In the genomic region with DNA sequence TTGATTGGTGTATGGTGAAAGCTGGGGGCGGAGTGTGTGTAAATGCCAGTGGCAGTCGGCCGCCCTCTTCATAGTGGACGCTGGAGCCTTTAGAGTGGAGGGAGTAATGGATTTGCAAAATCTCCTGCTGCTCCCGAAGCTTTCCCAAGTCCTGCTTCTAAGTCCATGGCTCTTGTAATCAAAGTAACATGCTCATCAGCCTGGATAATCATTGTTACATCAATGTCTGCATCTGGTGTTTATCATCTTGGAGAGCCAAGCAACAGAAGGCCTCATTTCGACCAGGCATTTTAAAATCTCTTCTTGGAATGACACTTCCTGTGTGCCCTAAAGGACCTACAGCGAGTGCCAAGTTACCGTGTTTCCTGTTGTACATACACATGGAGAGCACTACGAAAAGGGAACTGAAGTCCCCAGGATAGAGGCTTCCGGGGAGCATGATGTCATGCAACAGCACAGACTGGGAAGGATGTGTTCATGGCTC, we compare ENCODE assay signal across 18 cellular contexts. TPM values are rescaled to one million over a fixed set of nuclear protein-coding genes. Genes with fewer than 3 reads are reported as not detected.
DNase-seq lines count a peak whose midpoint lies in the region; ATAC-seq and TF ChIP-seq lines count a peak whose summit lies in the region.
"Had no signal": no experiment of that assay in that cellular context is flagged by ENCODE, and none has a peak within 500 bp of the region (broad histone marks: within the 10 kb centered on the region; RNA-seq: fewer than 3 reads in every experiment).

No MANE protein-coding gene starts in this region.

- no peak for DNase-seq in HCT116 (ENCODE audit: low read depth, low spot score)
- peak; percentile 34 to 43 for DNase-seq in SJCRH30
- peak; percentile 38 for DNase-seq in fibroblast of pulmonary artery (ENCODE audit: low read depth)
- no peak for DNase-seq in neural progenitor cell (ENCODE audit: low spot score)
- DNase-seq: activated CD4-positive, alpha-beta T cell treated with anti-CD3 and anti-CD28 coated beads for 1 hour; DMS53; NCI-H2029; NCI-H69; psoas muscle; T-helper 2 cell had no signal

- no peaks in the 10 kb centered on the region for H3K36me3 ChIP-seq in HCT116 (ENCODE audit: control insufficient read depth in 1 of 2, insufficient read depth in 2 of 2, low read length in 2 of 2)
- no peaks in the 10 kb centered on the region for H3K36me3 ChIP-seq in SJCRH30
- H3K36me3 ChIP-seq in neural progenitor cell = no peaks in the 10 kb centered on the region
- H3K36me3 ChIP-seq: ascending aorta had no signal

- POLR2A ChIA-PET in HCT116 (lab: Charles Lee) = no interaction called here

- RAD21 ChIA-PET in HCT116 (lab: Charles Lee; ENCODE audit: low non-redundant PET in 1 of 2, low total read pairs in 2 of 2, uncharacterized antibody in 2 of 2, unreplicated experiment in 2 of 2) = no interaction called here

- peaks cover 3% of the 10 kb centered on the region for H3K4me1 Mint-ChIP-seq in neural progenitor cell

- TF ChIP-seq POLR2A in HCT116 (IDR thresholded peaks at IDR 0.05; ENCODE audit: borderline replicate concordance, extremely low read depth, insufficient read depth, insufficient read length) = no peak

- peaks cover 4% of the 10 kb centered on the region for H3K27me3 Mint-ChIP-seq in neural progenitor cell (ENCODE audit: insufficient read depth, low read depth)
- H3K27me3 Mint-ChIP-seq: natural killer cell treated with Interleukin-12 subunit alpha and Interleukin-12 subunit beta and Interleukin-15 and Interleukin-18, amount 100 ng/mL, for 72 hours had no signal

- H3K79me2 ChIP-seq in HCT116 (ENCODE audit: insufficient read depth, low read length) = no peaks in the 10 kb centered on the region
- H3K79me2 ChIP-seq in neural progenitor cell (ENCODE audit: low read depth) = no peaks in the 10 kb centered on the region

- TF ChIP-seq RAD21 in HCT116 (IDR thresholded peaks at IDR 0.05; ENCODE audit: low read depth) = no peak

- H2AFZ ChIP-seq in HCT116 (ENCODE audit: low read depth, low read length, poor library complexity, severe bottlenecking) (peak overlapping the region; percentile 58), neural progenitor cell (replicated peaks) (peak overlapping the region; percentile 18)

- no peak for TF ChIP-seq CTCF in HCT116 (IDR thresholded peaks at IDR 0.05 in 2 of 3, conservative IDR thresholded peaks at IDR 0.05 in 1 of 3; ENCODE audit: borderline replicate concordance in 1 of 3, insufficient read depth in 1 of 3, low read depth in 2 of 3, low read length in 2 of 3)
- no peak for TF ChIP-seq CTCF in fibroblast of pulmonary artery (IDR thresholded peaks at IDR 0.05; ENCODE audit: low read length, missing control alignments)
- no peak for TF ChIP-seq CTCF in neural progenitor cell (IDR thresholded peaks at IDR 0.05)

- H3K9me2 ChIP-seq in HCT116 (ENCODE audit: insufficient read depth) = no peaks in the 10 kb centered on the region

- H3K36me3 Mint-ChIP-seq in neural progenitor cell = peaks cover 43% of the 10 kb centered on the region
- H3K36me3 Mint-ChIP-seq: natural killer cell treated with Interleukin-12 subunit alpha and Interleukin-12 subunit beta and Interleukin-15 and Interleukin-18, amount 100 ng/mL, for 72 hours had no signal

- H3K9ac ChIP-seq in HCT116 (ENCODE audit: low read length) (no peak overlapping the region), neural progenitor cell (no peak overlapping the region)

- H3K4me3 Mint-ChIP-seq in neural progenitor cell = no peak overlapping the region
- H3K4me3 Mint-ChIP-seq: natural killer cell treated with Interleukin-12 subunit alpha and Interleukin-12 subunit beta and Interleukin-15 and Interleukin-18, amount 100 ng/mL, for 72 hours had no signal

- intact Hi-C loops in HCT116 (cut with micrococcal nuclease) = loop anchor here (10.0 kb wide), 1 partner anchor 352 kb away; no protein-coding TSS in a partner anchor

- H3K9me3 Mint-ChIP-seq in neural progenitor cell = peaks cover 17% of the 10 kb centered on the region
- H3K9me3 Mint-ChIP-seq: natural killer cell treated with Interleukin-12 subunit alpha and Interleukin-12 subunit beta and Interleukin-15 and Interleukin-18, amount 100 ng/mL, for 72 hours had no signal

- H3K4me1 ChIP-seq in HCT116 (ENCODE audit: control insufficient read depth in 1 of 2, insufficient read depth in 2 of 2, low read length in 2 of 2) = peaks cover 1 to 5% of the 10 kb centered on the region in 2 experiments; a peak in 3 of 4 replicates
- no peaks in the 10 kb centered on the region for H3K4me1 ChIP-seq in SJCRH30
- H3K4me1 ChIP-seq in neural progenitor cell = no peaks in the 10 kb centered on the region
- H3K4me1 ChIP-seq: ascending aorta, psoas muscle had no signal

- H3K27ac ChIP-seq in HCT116 (ENCODE audit: low read depth, low read length) (no peak overlapping the region), SJCRH30 (no peak overlapping the region), neural progenitor cell (no peak overlapping the region)
- H3K27ac ChIP-seq: ascending aorta, psoas muscle, RWPE1 had no signal

- ATAC-seq in HCT116 = no peak
- no peak for ATAC-seq in GM21381 (IDR thresholded peaks at IDR 0.05; ENCODE audit: unreplicated experiment)
- no peak for ATAC-seq in HG03097 (IDR thresholded peaks at IDR 0.05; ENCODE audit: low FRiP score, unreplicated experiment)
- ATAC-seq in GM21423 (IDR thresholded peaks at IDR 0.05; ENCODE audit: unreplicated experiment) = no peak
- ATAC-seq in GM21360 (IDR thresholded peaks at IDR 0.05; ENCODE audit: unreplicated experiment) = no peak
- ATAC-seq: natural killer cell treated with Interleukin-12 subunit alpha and Interleukin-12 subunit beta and Interleukin-15 and Interleukin-18, amount 100 ng/mL, for 72 hours; psoas muscle had no signal

- H4K20me1 ChIP-seq in HCT116 (ENCODE audit: insufficient read depth) (no peaks in the 10 kb centered on the region), neural progenitor cell (ENCODE audit: low read depth) (no peaks in the 10 kb centered on the region)

- H3K4me2 ChIP-seq in HCT116 (ENCODE audit: low read length) (no peak overlapping the region), neural progenitor cell (no peak overlapping the region)

- H3K27me3 ChIP-seq in HCT116 (ENCODE audit: insufficient read depth, low read length) (no peaks in the 10 kb centered on the region), SJCRH30 (no peaks in the 10 kb centered on the region), neural progenitor cell (no peaks in the 10 kb centered on the region)
- H3K27me3 ChIP-seq: ascending aorta had no signal

- no peak overlapping the region for H3K27ac Mint-ChIP-seq in neural progenitor cell
- H3K27ac Mint-ChIP-seq: natural killer cell treated with Interleukin-12 subunit alpha and Interleukin-12 subunit beta and Interleukin-15 and Interleukin-18, amount 100 ng/mL, for 72 hours had no signal

- H3F3A ChIP-seq in neural progenitor cell (ENCODE audit: low read depth) = no peaks in the 10 kb centered on the region

- BruUV-seq in HCT116 (replicated peaks; lab: Mats Ljungman, UMichigan) = no TSS peak

- no peak overlapping the region for H3K4me3 ChIP-seq in HCT116 (replicated peaks in 1 of 2; ENCODE audit: low read depth in 1 of 2, low read length in 2 of 2)
- H3K4me3 ChIP-seq in SJCRH30 = no peak overlapping the region
- no peak overlapping the region for H3K4me3 ChIP-seq in fibroblast of pulmonary artery (replicated peaks; ENCODE audit: low read depth, low read length)
- H3K4me3 ChIP-seq in neural progenitor cell = no peak overlapping the region
- H3K4me3 ChIP-seq: ascending aorta, psoas muscle had no signal

- CTCF ChIA-PET in HCT116 (lab: Charles Lee) = no interaction called here

- H3K9me3 ChIP-seq in HCT116 (ENCODE audit: control insufficient read depth in 1 of 2, insufficient read depth in 1 of 2, low read depth in 1 of 2, low read length in 2 of 2) = no peaks in the 10 kb centered on the region; a peak in 1 of 4 replicates
- no peaks in the 10 kb centered on the region for H3K9me3 ChIP-seq in SJCRH30 (replicated peaks)
- H3K9me3 ChIP-seq in neural progenitor cell (ENCODE audit: low read depth) = no peaks in the 10 kb centered on the region
- H3K9me3 ChIP-seq: ascending aorta, psoas muscle had no signal

TF ChIP-seq in HCT116, 20 proteins besides CTCF, POLR2A, EP300 and RAD21 (continues in another document):
- TF ChIP-seq EGR1 (IDR thresholded peaks at IDR 0.05; ENCODE audit: low read depth) = no peak
- no peak for TF ChIP-seq YY1 (IDR thresholded peaks at IDR 0.05; ENCODE audit: extremely low read depth, insufficient replicate concordance, low read depth, low read length)
- TF ChIP-seq EZH2phosphoT487 (IDR thresholded peaks at IDR 0.05; ENCODE audit: borderline replicate concordance) = no peak
- TF ChIP-seq ELF1 (IDR thresholded peaks at IDR 0.05; ENCODE audit: borderline replicate concordance, low read depth) = no peak
- no peak for TF ChIP-seq SIN3A (IDR thresholded peaks at IDR 0.05; ENCODE audit: low read depth)
- TF ChIP-seq, protein P1, sequence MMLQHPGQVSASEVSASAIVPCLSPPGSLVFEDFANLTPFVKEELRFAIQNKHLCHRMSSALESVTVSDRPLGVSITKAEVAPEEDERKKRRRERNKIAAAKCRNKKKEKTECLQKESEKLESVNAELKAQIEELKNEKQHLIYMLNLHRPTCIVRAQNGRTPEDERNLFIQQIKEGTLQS (IDR thresholded peaks at IDR 0.05) = no peak
- TF ChIP-seq, protein P2, sequence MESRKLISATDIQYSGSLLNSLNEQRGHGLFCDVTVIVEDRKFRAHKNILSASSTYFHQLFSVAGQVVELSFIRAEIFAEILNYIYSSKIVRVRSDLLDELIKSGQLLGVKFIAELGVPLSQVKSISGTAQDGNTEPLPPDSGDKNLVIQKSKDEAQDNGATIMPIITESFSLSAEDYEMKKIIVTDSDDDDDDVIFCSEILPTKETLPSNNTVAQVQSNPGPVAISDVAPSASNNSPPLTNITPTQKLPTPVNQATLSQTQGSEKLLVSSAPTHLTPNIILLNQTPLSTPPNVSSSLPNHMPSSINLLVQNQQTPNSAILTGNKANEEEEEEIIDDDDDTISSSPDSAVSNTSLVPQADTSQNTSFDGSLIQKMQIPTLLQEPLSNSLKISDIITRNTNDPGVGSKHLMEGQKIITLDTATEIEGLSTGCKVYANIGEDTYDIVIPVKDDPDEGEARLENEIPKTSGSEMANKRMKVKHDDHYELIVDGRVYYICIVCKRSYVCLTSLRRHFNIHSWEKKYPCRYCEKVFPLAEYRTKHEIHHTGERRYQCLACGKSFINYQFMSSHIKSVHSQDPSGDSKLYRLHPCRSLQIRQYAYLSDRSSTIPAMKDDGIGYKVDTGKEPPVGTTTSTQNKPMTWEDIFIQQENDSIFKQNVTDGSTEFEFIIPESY (IDR thresholded peaks at IDR 0.05; ENCODE audit: extremely low read depth, insufficient replicate concordance, low read length) = no peak
- no peak for TF ChIP-seq CBX3 (IDR thresholded peaks at IDR 0.05; ENCODE audit: low read depth)

RNA-seq across cellular contexts. Expression of gene UNC5C, which starts 32.2 kb away (rescaled TPM):
- total RNA-seq in HCT116 (2021; ENCODE audit: unreplicated experiment) = not detected
- not detected in 2 replicates for polyA plus RNA-seq in HCT116 (2012)
- total RNA-seq in SJCRH30 (2014; rRNA removed; shearing (Covaris generic)) = not detected in 2 replicates
- 0.15 and 0.39 TPM in 2 replicates for total RNA-seq in neural progenitor cell (ENCODE audit: low replicate concordance)
- total RNA-seq: dermis microvascular lymphatic vessel endothelial cell; natural killer cell treated with Interleukin-12 subunit alpha and Interleukin-12 subunit beta and Interleukin-15 and Interleukin-18, amount 100 ng/mL, for 72 hours had no signal

Comparison
In these comparisons a context has a peak if more than half of its experiments do, and no peak if none do; other contexts are left out.
1. DNase-seq: peak in SJCRH30 (2 of 2) and fibroblast of pulmonary artery (single experiment); none in HCT116 (single experiment) and neural progenitor cell (single experiment).